Comparison of ENCODE assay signal across 5 cellular contexts in the genomic region with DNA sequence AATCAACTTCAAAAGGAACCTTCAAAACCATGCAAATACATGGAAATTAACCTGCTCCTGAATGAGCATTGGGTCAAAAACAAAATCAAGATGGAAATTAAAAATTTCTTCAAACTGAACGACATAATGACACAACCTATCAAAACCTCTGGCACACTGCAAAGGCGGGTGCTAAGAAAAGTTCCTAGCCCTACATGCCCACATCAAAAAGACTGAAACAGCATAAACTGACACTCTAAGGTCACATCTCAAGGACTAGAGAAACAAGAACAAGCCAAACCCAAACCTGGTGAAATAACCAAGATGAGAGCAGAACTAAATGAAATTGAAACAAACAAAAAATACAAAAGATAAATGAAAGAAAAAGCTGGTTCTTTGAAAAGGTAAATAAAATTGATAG.
DNase-seq lines count a peak whose midpoint lies in the region; ATAC-seq and TF ChIP-seq lines count a peak whose summit lies in the region.
"Not testable (repeated sequence)": the region's sequence is repeated elsewhere in the genome, so short reads cannot be mapped to it uniquely, and the experiment has no call there.

No MANE protein-coding gene starts in this region.

- not testable (repeated sequence) for H3K9me3 Mint-ChIP-seq in activated CD8-positive, alpha-beta T cell treated with anti-CD3 and anti-CD28 coated beads for 36 hours; activated naive CD8-positive, alpha-beta T cell treated with anti-CD3 and anti-CD28 coated beads, Interleukin-2, amount 10 ng/mL, durations not matched to agents 7 days and 5 days; stimulated activated naive CD8-positive, alpha-beta T cell treated with anti-CD3 and anti-CD28 coated beads, Interleukin-15, amount 100 ng/mL, for 72 hours

- not testable (repeated sequence) for H3K4me3 Mint-ChIP-seq in activated CD8-positive, alpha-beta T cell treated with anti-CD3 and anti-CD28 coated beads for 36 hours; activated naive CD8-positive, alpha-beta T cell treated with anti-CD3 and anti-CD28 coated beads, Interleukin-2, amount 10 ng/mL, durations not matched to agents 7 days and 5 days; stimulated activated naive CD8-positive, alpha-beta T cell treated with anti-CD3 and anti-CD28 coated beads, Interleukin-15, amount 100 ng/mL, for 72 hours

- CTCF ChIA-PET in activated CD8-positive, alpha-beta T cell treated with anti-CD3 and anti-CD28 coated beads for 36 hours (lab: Charles Lee) = not testable (repeated sequence)

- peak; percentile 1 for DNase-seq in Jurkat, Clone E6-1 (ENCODE audit: low read depth, low spot score)
- peak; percentile 14 for DNase-seq in Karpas-422
- DNase-seq in activated CD8-positive, alpha-beta T cell treated with anti-CD3 and anti-CD28 coated beads for 36 hours = peak; percentile 4
- DNase-seq in activated naive CD8-positive, alpha-beta T cell treated with anti-CD3 and anti-CD28 coated beads, Interleukin-2, amount 10 ng/mL, durations not matched to agents 7 days and 5 days; stimulated activated naive CD8-positive, alpha-beta T cell treated with anti-CD3 and anti-CD28 coated beads, Interleukin-15, amount 100 ng/mL, for 72 hours: not testable (repeated sequence)

- H3K9ac ChIP-seq in Karpas-422 (ENCODE audit: low read length) = not testable (repeated sequence)

- POLR2A ChIA-PET in activated CD8-positive, alpha-beta T cell treated with anti-CD3 and anti-CD28 coated beads for 36 hours (lab: Charles Lee); activated naive CD8-positive, alpha-beta T cell treated with anti-CD3 and anti-CD28 coated beads, Interleukin-2, amount 10 ng/mL, durations not matched to agents 7 days and 5 days (lab: Charles Lee): not testable (repeated sequence)

- ATAC-seq in activated CD8-positive, alpha-beta T cell treated with anti-CD3 and anti-CD28 coated beads for 36 hours = peak; percentile 45
- ATAC-seq in activated naive CD8-positive, alpha-beta T cell treated with anti-CD3 and anti-CD28 coated beads, Interleukin-2, amount 10 ng/mL, durations not matched to agents 7 days and 5 days (ENCODE audit: low read depth) = peak; percentile 61
- peak; percentile 60 for ATAC-seq in stimulated activated naive CD8-positive, alpha-beta T cell treated with anti-CD3 and anti-CD28 coated beads, Interleukin-15, amount 100 ng/mL, for 72 hours

- not testable (repeated sequence) for H3K27me3 ChIP-seq in Karpas-422 (ENCODE audit: low read length)

- H3K27ac Mint-ChIP-seq in activated CD8-positive, alpha-beta T cell treated with anti-CD3 and anti-CD28 coated beads for 36 hours; activated naive CD8-positive, alpha-beta T cell treated with anti-CD3 and anti-CD28 coated beads, Interleukin-2, amount 10 ng/mL, durations not matched to agents 7 days and 5 days; stimulated activated naive CD8-positive, alpha-beta T cell treated with anti-CD3 and anti-CD28 coated beads, Interleukin-15, amount 100 ng/mL, for 72 hours: not testable (repeated sequence)

- not testable (repeated sequence) for H4K20me1 ChIP-seq in Karpas-422 (ENCODE audit: insufficient read depth, low read depth, low read length)

- not testable (repeated sequence) for H3K9me2 ChIP-seq in Karpas-422 (replicated peaks; ENCODE audit: insufficient read depth, low read length)

- not testable (repeated sequence) for H3K36me3 ChIP-seq in Karpas-422 (ENCODE audit: insufficient read depth, low read length)

- H3K4me1 Mint-ChIP-seq in activated CD8-positive, alpha-beta T cell treated with anti-CD3 and anti-CD28 coated beads for 36 hours (ENCODE audit: low read depth) = not testable (repeated sequence)
- peaks cover 13% of the 10 kb centered on the region for H3K4me1 Mint-ChIP-seq in activated naive CD8-positive, alpha-beta T cell treated with anti-CD3 and anti-CD28 coated beads, Interleukin-2, amount 10 ng/mL, durations not matched to agents 7 days and 5 days
- H3K4me1 Mint-ChIP-seq in stimulated activated naive CD8-positive, alpha-beta T cell treated with anti-CD3 and anti-CD28 coated beads, Interleukin-15, amount 100 ng/mL, for 72 hours = peaks cover 13% of the 10 kb centered on the region

- not testable (repeated sequence) for H3K9me3 ChIP-seq in Karpas-422 (ENCODE audit: low read length)

- H3K27ac ChIP-seq in Karpas-422 (ENCODE audit: low read length) = not testable (repeated sequence)

- not testable (repeated sequence) for H2AFZ ChIP-seq in Karpas-422 (ENCODE audit: low read length)

- H3K36me3 Mint-ChIP-seq in activated CD8-positive, alpha-beta T cell treated with anti-CD3 and anti-CD28 coated beads for 36 hours (ENCODE audit: low read depth); activated naive CD8-positive, alpha-beta T cell treated with anti-CD3 and anti-CD28 coated beads, Interleukin-2, amount 10 ng/mL, durations not matched to agents 7 days and 5 days: not testable (repeated sequence)

- peaks cover 19% of the 10 kb centered on the region for H3K27me3 Mint-ChIP-seq in activated CD8-positive, alpha-beta T cell treated with anti-CD3 and anti-CD28 coated beads for 36 hours
- peaks cover 27% of the 10 kb centered on the region for H3K27me3 Mint-ChIP-seq in activated naive CD8-positive, alpha-beta T cell treated with anti-CD3 and anti-CD28 coated beads, Interleukin-2, amount 10 ng/mL, durations not matched to agents 7 days and 5 days
- H3K27me3 Mint-ChIP-seq in stimulated activated naive CD8-positive, alpha-beta T cell treated with anti-CD3 and anti-CD28 coated beads, Interleukin-15, amount 100 ng/mL, for 72 hours = peaks cover 72% of the 10 kb centered on the region

- TF ChIP-seq CTCF in activated CD8-positive, alpha-beta T cell treated with anti-CD3 and anti-CD28 coated beads for 36 hours (IDR thresholded peaks at IDR 0.05) = not testable (repeated sequence)

- intact Hi-C loops in activated CD8-positive, alpha-beta T cell treated with anti-CD3 and anti-CD28 coated beads for 36 hours (cut with micrococcal nuclease) = not testable (repeated sequence)

- H3K4me3 ChIP-seq in Jurkat, Clone E6-1 (ENCODE audit: low read length); Karpas-422 (ENCODE audit: low read length): not testable (repeated sequence)

- not testable (repeated sequence) for H3K4me2 ChIP-seq in Karpas-422 (ENCODE audit: low read depth, low read length, poor library complexity, severe bottlenecking)

- not testable (repeated sequence) for H3K79me2 ChIP-seq in Karpas-422 (ENCODE audit: low read length)

- not testable (repeated sequence) for H3K4me1 ChIP-seq in Karpas-422 (ENCODE audit: low read length)
